In genomic region chr18:9575558-9575957, GRCh38 we compare ENCODE assay signal across 1 cellular context.
TF ChIP-seq lines count a peak whose summit lies in the region.

No MANE protein-coding gene starts in this region.

TF ChIP-seq in HepG2, 621 proteins besides CTCF, POLR2A, EP300 and RAD21 (continued from another document and continues in another):
- TF ChIP-seq, protein P1, sequence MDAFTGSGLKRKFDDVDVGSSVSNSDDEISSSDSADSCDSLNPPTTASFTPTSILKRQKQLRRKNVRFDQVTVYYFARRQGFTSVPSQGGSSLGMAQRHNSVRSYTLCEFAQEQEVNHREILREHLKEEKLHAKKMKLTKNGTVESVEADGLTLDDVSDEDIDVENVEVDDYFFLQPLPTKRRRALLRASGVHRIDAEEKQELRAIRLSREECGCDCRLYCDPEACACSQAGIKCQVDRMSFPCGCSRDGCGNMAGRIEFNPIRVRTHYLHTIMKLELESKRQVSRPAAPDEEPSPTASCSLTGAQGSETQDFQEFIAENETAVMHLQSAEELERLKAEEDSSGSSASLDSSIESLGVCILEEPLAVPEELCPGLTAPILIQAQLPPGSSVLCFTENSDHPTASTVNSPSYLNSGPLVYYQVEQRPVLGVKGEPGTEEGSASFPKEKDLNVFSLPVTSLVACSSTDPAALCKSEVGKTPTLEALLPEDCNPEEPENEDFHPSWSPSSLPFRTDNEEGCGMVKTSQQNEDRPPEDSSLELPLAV (CRISPR knock-in tag; conservative IDR thresholded peaks at IDR 0.05; ENCODE audit: low read depth), result no peak
- no peak for TF ChIP-seq FOXP1 (IDR thresholded peaks at IDR 0.05)
- no peak for TF ChIP-seq FOXP1 (CRISPR knock-in tag; IDR thresholded peaks at IDR 0.05)
- no peak for TF ChIP-seq ZNF737 (CRISPR knock-in tag; IDR thresholded peaks at IDR 0.05; ENCODE audit: borderline replicate concordance)
- no peak for TF ChIP-seq MTA3 (CRISPR knock-in tag; IDR thresholded peaks at IDR 0.05)
- TF ChIP-seq PRMT3 (CRISPR knock-in tag; IDR thresholded peaks at IDR 0.05; ENCODE audit: borderline replicate concordance, low read depth), result no peak
- 0 out of 2 replicates have a peak, but pooled peaks have one; percentile 27 for TF ChIP-seq POGZ (CRISPR knock-in tag; IDR thresholded peaks at IDR 0.05)
- TF ChIP-seq HIVEP1 (CRISPR knock-in tag; IDR thresholded peaks at IDR 0.05), result no peak
- TF ChIP-seq ZNF570 (CRISPR knock-in tag; IDR thresholded peaks at IDR 0.05; ENCODE audit: borderline replicate concordance), result no peak
- TF ChIP-seq REXO4 (CRISPR knock-in tag; IDR thresholded peaks at IDR 0.05; ENCODE audit: borderline replicate concordance), result no peak
- TF ChIP-seq ARNT (IDR thresholded peaks at IDR 0.05), result no peak
- no peak for TF ChIP-seq MXI1 (IDR thresholded peaks at IDR 0.05; ENCODE audit: borderline replicate concordance, low read depth, low read length)
- peak; percentile 47; the same call in 1 of the 2 replicates for TF ChIP-seq CEBPB (IDR thresholded peaks at IDR 0.05; ENCODE audit: borderline replicate concordance, low read depth, low read length)
- 0 out of 2 replicates have a peak, but pooled peaks have one; percentile 44 for TF ChIP-seq SNAPC2 (CRISPR knock-in tag; IDR thresholded peaks at IDR 0.05)
- TF ChIP-seq KIAA2018 (CRISPR knock-in tag; IDR thresholded peaks at IDR 0.05; ENCODE audit: borderline replicate concordance), result no peak
- TF ChIP-seq ARID4A (CRISPR knock-in tag; IDR thresholded peaks at IDR 0.05; ENCODE audit: borderline replicate concordance), result no peak; the same call in 1 of the 2 replicates
- TF ChIP-seq TERF1 (CRISPR knock-in tag; IDR thresholded peaks at IDR 0.05), result no peak
- peak; percentile 94 for TF ChIP-seq SMC3 (IDR thresholded peaks at IDR 0.05; ENCODE audit: low read length)
- TF ChIP-seq SALL2 (CRISPR knock-in tag; IDR thresholded peaks at IDR 0.05), result no peak
- TF ChIP-seq CCDC6 (CRISPR knock-in tag; IDR thresholded peaks at IDR 0.05), result no peak
- no peak for TF ChIP-seq ZNF607 (CRISPR knock-in tag; IDR thresholded peaks at IDR 0.05; ENCODE audit: borderline replicate concordance)
- TF ChIP-seq ZNF619 (CRISPR knock-in tag; IDR thresholded peaks at IDR 0.05), result no peak
- no peak for TF ChIP-seq ZNF33A (CRISPR knock-in tag; IDR thresholded peaks at IDR 0.05; ENCODE audit: borderline replicate concordance)
- TF ChIP-seq ZBTB21 (CRISPR knock-in tag; IDR thresholded peaks at IDR 0.05), result no peak
- no peak for TF ChIP-seq MAF1 (CRISPR knock-in tag; IDR thresholded peaks at IDR 0.05; ENCODE audit: borderline replicate concordance)
- TF ChIP-seq ZNF558 (CRISPR knock-in tag; IDR thresholded peaks at IDR 0.05; ENCODE audit: borderline replicate concordance), result no peak
- TF ChIP-seq, protein P2, sequence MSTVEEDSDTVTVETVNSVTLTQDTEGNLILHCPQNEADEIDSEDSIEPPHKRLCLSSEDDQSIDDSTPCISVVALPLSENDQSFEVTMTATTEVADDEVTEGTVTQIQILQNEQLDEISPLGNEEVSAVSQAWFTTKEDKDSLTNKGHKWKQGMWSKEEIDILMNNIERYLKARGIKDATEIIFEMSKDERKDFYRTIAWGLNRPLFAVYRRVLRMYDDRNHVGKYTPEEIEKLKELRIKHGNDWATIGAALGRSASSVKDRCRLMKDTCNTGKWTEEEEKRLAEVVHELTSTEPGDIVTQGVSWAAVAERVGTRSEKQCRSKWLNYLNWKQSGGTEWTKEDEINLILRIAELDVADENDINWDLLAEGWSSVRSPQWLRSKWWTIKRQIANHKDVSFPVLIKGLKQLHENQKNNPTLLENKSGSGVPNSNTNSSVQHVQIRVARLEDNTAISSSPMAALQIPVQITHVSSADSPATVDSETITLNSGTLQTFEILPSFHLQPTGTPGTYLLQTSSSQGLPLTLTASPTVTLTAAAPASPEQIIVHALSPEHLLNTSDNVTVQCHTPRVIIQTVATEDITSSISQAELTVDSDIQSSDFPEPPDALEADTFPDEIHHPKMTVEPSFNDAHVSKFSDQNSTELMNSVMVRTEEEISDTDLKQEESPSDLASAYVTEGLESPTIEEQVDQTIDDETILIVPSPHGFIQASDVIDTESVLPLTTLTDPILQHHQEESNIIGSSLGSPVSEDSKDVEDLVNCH (CRISPR knock-in tag; IDR thresholded peaks at IDR 0.05), result no peak
- peak; percentile 40; the same call in 1 of the 2 replicates for TF ChIP-seq ESRRA (CRISPR knock-in tag; IDR thresholded peaks at IDR 0.05; ENCODE audit: low read depth)
- TF ChIP-seq YEATS2 (CRISPR knock-in tag; IDR thresholded peaks at IDR 0.05; ENCODE audit: borderline replicate concordance), result peak; percentile 46; the same call in 1 of the 2 replicates
- no peak for TF ChIP-seq MTA1 (CRISPR knock-in tag; IDR thresholded peaks at IDR 0.05; ENCODE audit: borderline replicate concordance)
- no peak for TF ChIP-seq ZNF350 (CRISPR knock-in tag; IDR thresholded peaks at IDR 0.05; ENCODE audit: borderline replicate concordance, low read depth)
- peak; percentile 24; the same call in 1 of the 2 replicates for TF ChIP-seq RXRA (CRISPR knock-in tag; IDR thresholded peaks at IDR 0.05)
- TF ChIP-seq ZNF549 (CRISPR knock-in tag; IDR thresholded peaks at IDR 0.05), result no peak
- no peak for TF ChIP-seq TBL1XR1 (IDR thresholded peaks at IDR 0.05; ENCODE audit: borderline replicate concordance, low read length, partially characterized antibody)
- TF ChIP-seq MNT (IDR thresholded peaks at IDR 0.05), result no peak
- TF ChIP-seq ZNF354B (CRISPR knock-in tag; IDR thresholded peaks at IDR 0.05), result no peak
- TF ChIP-seq NFIC (IDR thresholded peaks at IDR 0.05; ENCODE audit: low read length), result peak; percentile 83
- no peak for TF ChIP-seq BRD4 (CRISPR knock-in tag; IDR thresholded peaks at IDR 0.05)
- TF ChIP-seq ZMYM3 (CRISPR knock-in tag; IDR thresholded peaks at IDR 0.05), result no peak
